ENCODE assay signal across 1 cellular context in genomic region chr1:39957299-39958020, GRCh38.
TF ChIP-seq lines count a peak whose summit lies in the region.

No MANE protein-coding gene starts in this region.

TF ChIP-seq in H1, 55 proteins besides CTCF, POLR2A, EP300 and RAD21 (continued from another document):
- TF ChIP-seq HDAC6 (IDR thresholded peaks at IDR 0.05; ENCODE audit: low read depth, low read length) (no peak), KDM5A (IDR thresholded peaks at IDR 0.05; ENCODE audit: low read length) (no peak), RBBP5 (IDR thresholded peaks at IDR 0.05; ENCODE audit: borderline replicate concordance, low read depth, low read length) (no peak), BCL11A (IDR thresholded peaks at IDR 0.05; ENCODE audit: low read depth in 2 of 2, low read length in 2 of 2) (no peak), SIX5 (IDR thresholded peaks at IDR 0.05; ENCODE audit: low read depth, low read length) (no peak)
